Comparison of ENCODE assay signal across 23 cellular contexts in genomic region chr15:68698708-68699107, GRCh38.
"Had no signal": no experiment of that assay in that cellular context is flagged by ENCODE, and none has a peak within 500 bp of the region (broad histone marks: within the 10 kb centered on the region; RNA-seq: fewer than 3 reads in every experiment).

No MANE protein-coding gene starts in this region.

- H3K9me3 ChIP-seq: lower lobe of right lung, mucosa of descending colon, ovary, psoas muscle, right atrium auricular region, testis had no signal

- H3K4me3 ChIP-seq: lower lobe of right lung, mucosa of descending colon, ovary, psoas muscle, right atrium auricular region, testis had no signal

- H3K27me3 Mint-ChIP-seq: activated CD4-positive, alpha-beta T cell treated with anti-CD3 and anti-CD28 coated beads, Interleukin-2, amount 10 ng/mL, durations not matched to agents 7 days and 5 days; activated naive CD4-positive, alpha-beta T cell treated with anti-CD3 and anti-CD28 coated beads, Interleukin-2, amount 50 U/mL, for 24 hours had no signal

- H3K4me3 Mint-ChIP-seq: activated CD4-positive, alpha-beta T cell treated with anti-CD3 and anti-CD28 coated beads, Interleukin-2, amount 10 ng/mL, durations not matched to agents 7 days and 5 days; activated CD8-positive, alpha-beta memory T cell treated with anti-CD3 and anti-CD28 coated beads, Interleukin-2, amount 10 ng/mL, durations not matched to agents 7 days and 5 days; activated CD8-positive, alpha-beta T cell treated with anti-CD3 and anti-CD28 coated beads for 36 hours; activated naive CD4-positive, alpha-beta T cell treated with anti-CD3 and anti-CD28 coated beads, Interleukin-2, amount 50 U/mL, for 24 hours; neural crest cell; stimulated activated naive CD8-positive, alpha-beta T cell treated with anti-CD3 and anti-CD28 coated beads, Interleukin-15, amount 100 ng/mL, for 72 hours; T-cell; T-helper 2 cell treated with Interferon-gamma antibody and Interleukin-4, amounts not matched to agents 5 μg/mL and 100 μg/mL, for 36 hours had no signal

- H3K27ac Mint-ChIP-seq: activated CD4-positive, alpha-beta T cell treated with anti-CD3 and anti-CD28 coated beads, Interleukin-2, amount 10 ng/mL, durations not matched to agents 7 days and 5 days; activated CD8-positive, alpha-beta memory T cell treated with anti-CD3 and anti-CD28 coated beads, Interleukin-2, amount 10 ng/mL, durations not matched to agents 7 days and 5 days; activated CD8-positive, alpha-beta T cell treated with anti-CD3 and anti-CD28 coated beads for 36 hours; activated naive CD4-positive, alpha-beta T cell treated with anti-CD3 and anti-CD28 coated beads, Interleukin-2, amount 50 U/mL, for 24 hours; T-cell; T-helper 2 cell treated with Interferon-gamma antibody and Interleukin-4, amounts not matched to agents 5 μg/mL and 100 μg/mL, for 36 hours had no signal

- H3K27ac ChIP-seq: lower lobe of right lung, psoas muscle, testis, VCaP had no signal

- DNase-seq: activated CD4-positive, alpha-beta T cell treated with anti-CD3 and anti-CD28 coated beads, Interleukin-2, amount 10 ng/mL, durations not matched to agents 7 days and 5 days; activated CD4-positive, CD25-positive, alpha-beta regulatory T cell treated with anti-CD3 and anti-CD28 coated beads, Interleukin-2, amount 50 U/mL, for 72 hours; activated CD8-positive, alpha-beta memory T cell treated with anti-CD3 and anti-CD28 coated beads, Interleukin-2, amount 10 ng/mL, durations not matched to agents 7 days and 5 days; activated CD8-positive, alpha-beta T cell treated with anti-CD3 and anti-CD28 coated beads for 36 hours; activated gamma-delta T cell; activated T-cell treated with anti-CD3 and anti-CD28 coated beads for 4 hours; effector CD4-positive, alpha-beta T cell; erythroblast; lower lobe of right lung; mesendoderm; mucosa of descending colon; ovary; psoas muscle; stimulated activated CD4-positive, alpha-beta T cell treated with anti-CD3 and anti-CD28 coated beads, Interleukin-1b, Interleukin-23, amount 100 ng/mL, for 48 hours; stimulated activated naive CD8-positive, alpha-beta T cell treated with anti-CD3 and anti-CD28 coated beads, Interleukin-15, amount 100 ng/mL, for 72 hours; T-cell; testis; trophoblast cell had no signal

- ATAC-seq: activated CD8-positive, alpha-beta memory T cell treated with anti-CD3 and anti-CD28 coated beads, Interleukin-2, amount 10 ng/mL, durations not matched to agents 7 days and 5 days; activated CD8-positive, alpha-beta T cell treated with anti-CD3 and anti-CD28 coated beads for 36 hours; lower lobe of right lung; mucosa of descending colon; psoas muscle; stimulated activated naive CD8-positive, alpha-beta T cell treated with anti-CD3 and anti-CD28 coated beads, Interleukin-15, amount 100 ng/mL, for 72 hours; T-cell had no signal

- H3K9me3 Mint-ChIP-seq: activated CD4-positive, alpha-beta T cell treated with anti-CD3 and anti-CD28 coated beads, Interleukin-2, amount 10 ng/mL, durations not matched to agents 7 days and 5 days; activated CD8-positive, alpha-beta T cell treated with anti-CD3 and anti-CD28 coated beads for 36 hours; activated naive CD4-positive, alpha-beta T cell treated with anti-CD3 and anti-CD28 coated beads, Interleukin-2, amount 50 U/mL, for 24 hours; neural crest cell; stimulated activated naive CD8-positive, alpha-beta T cell treated with anti-CD3 and anti-CD28 coated beads, Interleukin-15, amount 100 ng/mL, for 72 hours; T-cell; T-helper 2 cell treated with Interferon-gamma antibody and Interleukin-4, amounts not matched to agents 5 μg/mL and 100 μg/mL, for 36 hours had no signal

- H3K36me3 Mint-ChIP-seq: activated CD8-positive, alpha-beta memory T cell treated with anti-CD3 and anti-CD28 coated beads, Interleukin-2, amount 10 ng/mL, durations not matched to agents 7 days and 5 days; activated naive CD4-positive, alpha-beta T cell treated with anti-CD3 and anti-CD28 coated beads, Interleukin-2, amount 50 U/mL, for 24 hours; T-cell had no signal

- H3K36me3 ChIP-seq: lower lobe of right lung, ovary, right atrium auricular region had no signal

- H3K4me1 Mint-ChIP-seq: activated CD8-positive, alpha-beta memory T cell treated with anti-CD3 and anti-CD28 coated beads, Interleukin-2, amount 10 ng/mL, durations not matched to agents 7 days and 5 days; activated naive CD4-positive, alpha-beta T cell treated with anti-CD3 and anti-CD28 coated beads, Interleukin-2, amount 50 U/mL, for 24 hours had no signal

- H3K27me3 ChIP-seq: ovary, right atrium auricular region, testis had no signal
